ENCODE assay signal across 24 cellular contexts in the genomic region with DNA sequence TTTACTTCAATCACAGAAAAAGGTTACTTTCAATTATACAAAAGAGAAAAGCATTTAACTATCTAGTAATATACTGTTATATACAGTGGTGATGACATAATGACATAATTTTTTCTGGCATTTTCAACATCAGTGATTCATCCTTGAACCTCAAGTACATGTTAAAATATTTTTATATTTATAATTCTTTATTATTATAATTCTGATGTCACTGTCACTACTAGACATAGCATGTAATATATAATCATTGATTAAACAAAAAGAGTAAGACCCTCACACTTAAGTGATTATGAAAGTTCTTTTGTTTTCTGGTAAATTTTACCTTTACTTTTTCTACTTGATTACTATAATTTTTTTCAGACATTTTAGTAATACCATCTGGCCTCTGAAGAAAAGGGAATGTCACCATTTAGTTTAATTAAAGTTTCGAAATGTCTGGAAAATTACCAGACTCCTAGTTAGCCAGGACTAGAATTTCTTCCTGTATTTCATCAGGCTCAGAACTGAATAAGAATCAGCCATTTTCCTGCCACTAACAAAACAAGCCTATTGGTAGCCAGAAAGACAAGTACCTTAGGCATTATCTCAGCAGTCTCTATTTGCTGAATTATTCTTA.
DNase-seq lines count a peak whose midpoint lies in the region; ATAC-seq and TF ChIP-seq lines count a peak whose summit lies in the region.
"Had no signal": no experiment of that assay in that cellular context is flagged by ENCODE, and none has a peak within 500 bp of the region (broad histone marks: within the 10 kb centered on the region; RNA-seq: fewer than 3 reads in every experiment).

No MANE protein-coding gene starts in this region.

- no peak overlapping the region for H3K9ac ChIP-seq in skeletal muscle tissue (ENCODE audit: low read depth in 1 of 3, low read length in 3 of 3)
- H3K9ac ChIP-seq: neural progenitor cell had no signal

- H3K4me1 ChIP-seq in skeletal muscle tissue (ENCODE audit: control insufficient read depth in 3 of 3, insufficient read depth in 3 of 3, low read length in 3 of 3) (peaks cover 8 to 31% (median 26%) of the 10 kb centered on the region in 3 donors), esophagus squamous epithelium (peaks cover 0 to 18% (median 0%) of the 10 kb centered on the region in 3 donors)
- H3K4me1 ChIP-seq: neural progenitor cell had no signal

- H3K9me3 ChIP-seq in skeletal muscle tissue (ENCODE audit: control insufficient read depth in 3 of 3, low read length in 3 of 3) = no peaks in the 10 kb centered on the region
- H3K9me3 ChIP-seq in esophagus squamous epithelium = no peaks in the 10 kb centered on the region
- H3K9me3 ChIP-seq: gastroesophageal sphincter had no signal

- H3K27me3 ChIP-seq in skeletal muscle tissue (ENCODE audit: control insufficient read depth in 3 of 3, insufficient read depth in 3 of 3, low read length in 3 of 3) (no peaks in the 10 kb centered on the region), esophagus squamous epithelium (no peaks in the 10 kb centered on the region)
- H3K27me3 ChIP-seq: dorsolateral prefrontal cortex, gastroesophageal sphincter, hepatocyte, neural progenitor cell had no signal

- no peak for TF ChIP-seq POLR2A in esophagus squamous epithelium (IDR thresholded peaks at IDR 0.05)

- H3K36me3 ChIP-seq in skeletal muscle tissue (ENCODE audit: control insufficient read depth in 3 of 3, insufficient read depth in 3 of 3, low read length in 3 of 3) (no peaks in the 10 kb centered on the region), esophagus squamous epithelium (no peaks in the 10 kb centered on the region)
- H3K36me3 ChIP-seq: gastroesophageal sphincter, neural progenitor cell, WERI-Rb-1 had no signal

- no peak for DNase-seq in left ventricle myocardium superior
- no peak for DNase-seq in cardiac septum (ENCODE audit: low spot score)
- peak; percentile 55 for DNase-seq in NCI-H69 (lab: John Stamatoyannopoulos, UW)
- DNase-seq in fibroblast of pulmonary artery (ENCODE audit: low read depth) = peak; percentile 51
- no peak for DNase-seq in amygdala (lab: John Stamatoyannopoulos, UW)
- DNase-seq in esophagus squamous epithelium (lab: John Stamatoyannopoulos, UW) = no peak
- no peak for DNase-seq in sciatic nerve (ENCODE audit: low spot score)
- DNase-seq: activated CD4-positive, alpha-beta T cell treated with anti-CD3 and anti-CD28 coated beads, Interleukin-2, amount 50 U/mL, for 1 hour; activated gamma-delta T cell treated with Interleukin-2 at 50 U/mL for 16 hours; activated T-cell treated with anti-CD3 and anti-CD28 coated beads, Interleukin-2, amount 50 U/mL, for 4 hours; CD4-positive, CD25-positive, alpha-beta regulatory T cell; cerebellar nuclear complex; dorsolateral prefrontal cortex; left cardiac atrium; NCI-H1105; NCI-H2029; NCI-H226; SHP77; stimulated activated naive CD4-positive, alpha-beta T cell treated with Interleukin-2 at 50 U/mL for 16 hours; WERI-Rb-1 had no signal

- WGBS in esophagus squamous epithelium, 2 donors = 19 to 39% methylated on average over 1 of the region's 1 CpG

- peak overlapping the region; percentile 33 for H3K27ac ChIP-seq in skeletal muscle tissue (ENCODE audit: low read depth, low read length)
- H3K27ac ChIP-seq in esophagus squamous epithelium = no peak overlapping the region
- H3K27ac ChIP-seq: dorsolateral prefrontal cortex, gastroesophageal sphincter, hepatocyte, neural progenitor cell, WERI-Rb-1 had no signal

- H3K4me3 ChIP-seq in fibroblast of pulmonary artery (replicated peaks; ENCODE audit: low read depth, low read length) (no peak overlapping the region), skeletal muscle tissue (ENCODE audit: low read length in 3 of 3) (no peak overlapping the region), esophagus squamous epithelium (no peak overlapping the region)
- H3K4me3 ChIP-seq: dorsolateral prefrontal cortex, gastroesophageal sphincter, hepatocyte, neural progenitor cell had no signal

- ATAC-seq in left ventricle myocardium superior = peak; percentile 4
- no peak for ATAC-seq in sciatic nerve
- ATAC-seq: activated T-cell treated with anti-CD3 and anti-CD28 coated beads, Interleukin-2, amount 50 U/mL, for 4 hours; gastroesophageal sphincter; left cardiac atrium had no signal

- TF ChIP-seq CTCF in fibroblast of pulmonary artery (IDR thresholded peaks at IDR 0.05; ENCODE audit: low read length, missing control alignments) (no peak), esophagus squamous epithelium (IDR thresholded peaks at IDR 0.05) (no peak)

- intact Hi-C loops in left ventricle myocardium superior (cut with micrococcal nuclease) = no loop called here
- intact Hi-C loops in cardiac septum (cut with DNase I) = no loop called here
- intact Hi-C loops in esophagus squamous epithelium (cut with DNase I) = no loop called here
- intact Hi-C loops in sciatic nerve (cut with DNase I) = no loop called here

Comparison
In these comparisons a context has a peak if more than half of its experiments do, and no peak if none do; other contexts are left out.
1. DNase-seq: peak in NCI-H69 (single experiment) and fibroblast of pulmonary artery (single experiment); none in left ventricle myocardium superior (single experiment), cardiac septum (single experiment), amygdala (0 of 56), esophagus squamous epithelium (single experiment) and sciatic nerve (single experiment).